ENCODE assay signal across 3 cellular contexts in genomic region chr17:77257169-77257568, GRCh38.
TF ChIP-seq lines count a peak whose summit lies in the region.

No MANE protein-coding gene starts in this region.

TF ChIP-seq in HEK293, 187 proteins besides CTCF, POLR2A, EP300 and RAD21 (continues in another document):
- peak; percentile 78; the same call in 1 of the 2 replicates for TF ChIP-seq EGR2 (tag by site-specific recombination; IDR thresholded peaks at IDR 0.05; ENCODE audit: low read depth)
- TF ChIP-seq ZBTB6 (tag by site-specific recombination; IDR thresholded peaks at IDR 0.05), result peak; percentile 49; the same call in 1 of the 2 replicates
- peak; percentile 8; the same call in 1 of the 2 replicates for TF ChIP-seq ZNF26 (tag by site-specific recombination; IDR thresholded peaks at IDR 0.05)
- no peak for TF ChIP-seq ZNF530 (tag by site-specific recombination; IDR thresholded peaks at IDR 0.05; ENCODE audit: low read depth)
- TF ChIP-seq ZFHX2 (tag by site-specific recombination; conservative IDR thresholded peaks at IDR 0.05), result peak; percentile 51
- no peak for TF ChIP-seq ZNF747 (tag by site-specific recombination; IDR thresholded peaks at IDR 0.05)
- TF ChIP-seq, protein P1, sequence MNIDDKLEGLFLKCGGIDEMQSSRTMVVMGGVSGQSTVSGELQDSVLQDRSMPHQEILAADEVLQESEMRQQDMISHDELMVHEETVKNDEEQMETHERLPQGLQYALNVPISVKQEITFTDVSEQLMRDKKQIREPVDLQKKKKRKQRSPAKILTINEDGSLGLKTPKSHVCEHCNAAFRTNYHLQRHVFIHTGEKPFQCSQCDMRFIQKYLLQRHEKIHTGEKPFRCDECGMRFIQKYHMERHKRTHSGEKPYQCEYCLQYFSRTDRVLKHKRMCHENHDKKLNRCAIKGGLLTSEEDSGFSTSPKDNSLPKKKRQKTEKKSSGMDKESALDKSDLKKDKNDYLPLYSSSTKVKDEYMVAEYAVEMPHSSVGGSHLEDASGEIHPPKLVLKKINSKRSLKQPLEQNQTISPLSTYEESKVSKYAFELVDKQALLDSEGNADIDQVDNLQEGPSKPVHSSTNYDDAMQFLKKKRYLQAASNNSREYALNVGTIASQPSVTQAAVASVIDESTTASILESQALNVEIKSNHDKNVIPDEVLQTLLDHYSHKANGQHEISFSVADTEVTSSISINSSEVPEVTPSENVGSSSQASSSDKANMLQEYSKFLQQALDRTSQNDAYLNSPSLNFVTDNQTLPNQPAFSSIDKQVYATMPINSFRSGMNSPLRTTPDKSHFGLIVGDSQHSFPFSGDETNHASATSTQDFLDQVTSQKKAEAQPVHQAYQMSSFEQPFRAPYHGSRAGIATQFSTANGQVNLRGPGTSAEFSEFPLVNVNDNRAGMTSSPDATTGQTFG (tag by site-specific recombination; IDR thresholded peaks at IDR 0.05; ENCODE audit: borderline replicate concordance), result 0 out of 2 replicates have a peak, but pooled peaks have one; percentile 28
- no peak for TF ChIP-seq SP2 (tag by site-specific recombination; IDR thresholded peaks at IDR 0.05)
- peak; percentile 70; the same call in 1 of the 2 replicates for TF ChIP-seq ZNF521 (tag by site-specific recombination; IDR thresholded peaks at IDR 0.05)
- peak; percentile 46 for TF ChIP-seq YY2 (tag by site-specific recombination; IDR thresholded peaks at IDR 0.05)
- no peak for TF ChIP-seq ZNF600 (tag by site-specific recombination; IDR thresholded peaks at IDR 0.05)
- TF ChIP-seq ZNF645 (tag by site-specific recombination; IDR thresholded peaks at IDR 0.05), result no peak

TF ChIP-seq in IMR-90, 13 proteins besides CTCF, POLR2A, EP300 and RAD21:
- no peak for TF ChIP-seq SMC3 (IDR thresholded peaks at IDR 0.05; ENCODE audit: low read depth, low read length)
- TF ChIP-seq RFX5 (IDR thresholded peaks at IDR 0.05; ENCODE audit: low read depth, low read length), result no peak
- TF ChIP-seq NFE2L2 (IDR thresholded peaks at IDR 0.05; ENCODE audit: low read depth, low read length), result no peak
- no peak for TF ChIP-seq CHD1 (IDR thresholded peaks at IDR 0.05; ENCODE audit: low read depth, low read length)
- TF ChIP-seq CEBPB (IDR thresholded peaks at IDR 0.05; ENCODE audit: low read depth, low read length), result no peak
- TF ChIP-seq BHLHE40 (IDR thresholded peaks at IDR 0.05; ENCODE audit: low read depth, low read length), result no peak
- TF ChIP-seq MAZ (IDR thresholded peaks at IDR 0.05; ENCODE audit: borderline replicate concordance, low read depth, low read length), result no peak
- no peak for TF ChIP-seq USF2 (IDR thresholded peaks at IDR 0.05; ENCODE audit: low read depth, low read length)
- no peak for TF ChIP-seq MAFK (IDR thresholded peaks at IDR 0.05; ENCODE audit: low read depth, low read length)

TF ChIP-seq in H1, 55 proteins besides CTCF, POLR2A, EP300 and RAD21:
- TF ChIP-seq FOSL1 (IDR thresholded peaks at IDR 0.05; ENCODE audit: insufficient read depth, low read depth, low read length) (no peak), GABPA (IDR thresholded peaks at IDR 0.05; ENCODE audit: borderline replicate concordance, insufficient read depth, low read length) (no peak)
TF ChIP-seq in H1: peak in this region for 0.
